8 cellular contexts compared by ENCODE assay signal in genomic region chr6:35497571-35498406, GRCh38. TPM values are rescaled to one million over a fixed set of nuclear protein-coding genes. Genes with fewer than 3 reads are reported as not detected.
DNase-seq lines count a peak whose midpoint lies in the region; ATAC-seq and TF ChIP-seq lines count a peak whose summit lies in the region.

No MANE protein-coding gene starts in this region.

- H3K4me1 Mint-ChIP-seq in stimulated activated naive B cell treated with anti-CD40 and anti-IgM and Interleukin-4, amounts not matched to agents 10 μg/mL and 1 μg/mL and 100 μg/mL, for 72 hours = peaks cover 29 to 37% of the 10 kb centered on the region in 2 donors

- H3K36me3 Mint-ChIP-seq in stimulated activated naive B cell treated with anti-CD40 and anti-IgM and Interleukin-4, amounts not matched to agents 10 μg/mL and 1 μg/mL and 100 μg/mL, for 72 hours = peaks cover 0 to 6% of the 10 kb centered on the region in 2 donors

- H3K27ac ChIP-seq in WERI-Rb-1 = peak overlapping the region; percentile 88
- H3K27ac ChIP-seq in liver (ENCODE audit: low read depth in 1 of 2, low read length in 2 of 2) = peak overlapping the region; percentile 22 to 68

- H3K27me3 Mint-ChIP-seq in stimulated activated naive B cell treated with anti-CD40 and anti-IgM and Interleukin-4, amounts not matched to agents 10 μg/mL and 1 μg/mL and 100 μg/mL, for 72 hours = peaks cover 42 to 46% of the 10 kb centered on the region in 2 donors

- peak; percentile 33 to 37 for ATAC-seq in stimulated activated naive B cell treated with anti-CD40 and anti-IgM and Interleukin-4, amounts not matched to agents 10 μg/mL and 1 μg/mL and 100 μg/mL, for 72 hours (replicated peaks)

- peaks cover 9 to 25% (median 17%) of the 10 kb centered on the region in 4 donors for H3K4me1 ChIP-seq in liver (ENCODE audit: control insufficient read depth in 4 of 4, insufficient read depth in 4 of 4, low read length in 3 of 4)

- DNase-seq in BJ (ENCODE audit: low read depth) (peak; percentile 39), HT1080 (ENCODE audit: low read depth) (peak; percentile 43), WERI-Rb-1 (peak; percentile 57), dedifferentiated amniotic fluid mesenchymal stem cell (ENCODE audit: extremely low spot score) (peak; percentile 57), putamen (ENCODE audit: low spot score) (no peak), amygdala (lab: John Stamatoyannopoulos, UW) (no peak)
- DNase-seq in stimulated activated naive B cell treated with anti-CD40 and anti-IgM and Interleukin-4, amounts not matched to agents 10 μg/mL and 1 μg/mL and 100 μg/mL, for 72 hours = no peak

- H3K9me3 ChIP-seq in WERI-Rb-1 (ENCODE audit: severe bottlenecking) (no peaks in the 10 kb centered on the region), liver (ENCODE audit: control insufficient read depth in 4 of 4, low read length in 3 of 4) (no peaks in the 10 kb centered on the region)

- peak overlapping the region; percentile 56 for H3K27ac Mint-ChIP-seq in stimulated activated naive B cell treated with anti-CD40 and anti-IgM and Interleukin-4, amounts not matched to agents 10 μg/mL and 1 μg/mL and 100 μg/mL, for 72 hours

- no peak for TF ChIP-seq RAD21 in liver (IDR thresholded peaks at IDR 0.05)

- H3K4me3 Mint-ChIP-seq in stimulated activated naive B cell treated with anti-CD40 and anti-IgM and Interleukin-4, amounts not matched to agents 10 μg/mL and 1 μg/mL and 100 μg/mL, for 72 hours = peak overlapping the region; percentile 77 to 83

- POLR2A ChIA-PET in BJ (lab: Charles Lee) = interaction anchor here (0.6 kb wide), 2 partner anchors 68 to 1288 kb away, joined by 3 to 4 read pairs; no protein-coding TSS in a partner anchor

- no peaks in the 10 kb centered on the region for H3K9me3 Mint-ChIP-seq in stimulated activated naive B cell treated with anti-CD40 and anti-IgM and Interleukin-4, amounts not matched to agents 10 μg/mL and 1 μg/mL and 100 μg/mL, for 72 hours

- CTCF ChIA-PET in BJ (lab: Yijun Ruan, JAX) = interaction anchor here (0.8 to 1.7 kb wide), 4 partner anchors 8 to 46 kb away, joined by 3 to 8 read pairs (median 3); partner anchors contain the start of genes FANCE and RPL10A

- H3K9ac ChIP-seq in liver (ENCODE audit: low read depth in 1 of 2, low read length in 2 of 2) = peak overlapping the region in 1 of 2 donors; percentile 68

- H3K27me3 ChIP-seq in BJ (ENCODE audit: control insufficient read depth, insufficient read depth, low read length) (no peaks in the 10 kb centered on the region), WERI-Rb-1 (ENCODE audit: insufficient read depth, low read depth, severe bottlenecking) (no peaks in the 10 kb centered on the region), liver (ENCODE audit: control insufficient read depth in 4 of 4, insufficient read depth in 4 of 4, low read length in 3 of 4) (no peaks in the 10 kb centered on the region)

- H3K4me3 ChIP-seq in BJ (ENCODE audit: low read depth, low read length) (peak overlapping the region; percentile 72), WERI-Rb-1 (ENCODE audit: low read depth, low read length) (peak overlapping the region; percentile 55), liver (ENCODE audit: low read depth in 1 of 3, low read length in 3 of 3) (peak overlapping the region in 2 of 3 donors; percentile 38 to 88)

- TF ChIP-seq CTCF in BJ (IDR thresholded peaks at IDR 0.05; ENCODE audit: insufficient read depth, low read depth, low read length) = peak; percentile 14; the same call in 1 of the 2 replicates
- no peak for TF ChIP-seq CTCF in WERI-Rb-1 (IDR thresholded peaks at IDR 0.05; ENCODE audit: low read depth, low read length)
- TF ChIP-seq CTCF in liver (IDR thresholded peaks at IDR 0.05; ENCODE audit: low read depth, low read length, missing input control) = no peak

- WGBS in liver = 12% methylated on average over 76 of the region's 76 CpGs

- H3K36me3 ChIP-seq in BJ (ENCODE audit: control insufficient read depth, insufficient read depth, low read length) (peaks cover 1% of the 10 kb centered on the region; the same call in 1 of the 2 replicates), WERI-Rb-1 (peaks cover 44% of the 10 kb centered on the region), liver (ENCODE audit: control insufficient read depth in 4 of 4, insufficient read depth in 3 of 4, low read depth in 1 of 4, low read length in 3 of 4) (no peaks in the 10 kb centered on the region)

TF ChIP-seq in liver, 16 proteins besides CTCF, POLR2A, EP300 and RAD21:
- TF ChIP-seq MAX (IDR thresholded peaks at IDR 0.05) (no peak), HNF4A (conservative IDR thresholded peaks at IDR 0.05) (no peak), SP1 (IDR thresholded peaks at IDR 0.05) (peak; percentile 18), FOXA1 (IDR thresholded peaks at IDR 0.05) (no peak), NR2F2 (IDR thresholded peaks at IDR 0.05) (peak; percentile 66), HNF4G (IDR thresholded peaks at IDR 0.05) (no peak), RXRA (IDR thresholded peaks at IDR 0.05) (no peak), YY1 (IDR thresholded peaks at IDR 0.05) (no peak), ZBTB33 (IDR thresholded peaks at IDR 0.05) (no peak)

RNA-seq across cellular contexts. Expression of gene TEAD3, which starts 0.9 kb away (rescaled TPM):
- polyA plus RNA-seq in BJ (2011; rRNA removed) = 22.5 and 40.6 TPM in 2 replicates
- polyA minus RNA-seq in BJ (2011; rRNA and poly(A)+ RNA removed) = 19.0 and 19.7 TPM in 2 replicates
- total RNA-seq in HT1080 (2014; rRNA removed; shearing (Covaris generic)) = 3.8 and 3.9 TPM in 2 replicates
- 8.6 and 9.3 TPM in 2 replicates for polyA plus RNA-seq in HT1080 (2015; cell fraction: cytosol; rRNA removed)
- 11.9 and 13.7 TPM in 2 replicates for polyA plus RNA-seq in HT1080 (2015; cell fraction: nucleus; rRNA removed)
- 1 to 10 TPM; 1.9 to 5.8 TPM for total RNA-seq in liver
- 1 to 10 TPM; 3.3 to 6.8 TPM for polyA plus RNA-seq in liver

RNA-seq across cellular contexts. Expression of gene TULP1, which starts 14.9 kb away (rescaled TPM):
- not detected in 2 replicates for polyA plus RNA-seq in BJ (2011; rRNA removed)
- polyA minus RNA-seq in BJ (2011; rRNA and poly(A)+ RNA removed) = not detected in 2 replicates
- not detected in 2 replicates for total RNA-seq in HT1080 (2014; rRNA removed; shearing (Covaris generic))
- not detected in 2 replicates for polyA plus RNA-seq in HT1080 (2015; cell fraction: cytosol; rRNA removed)
- not detected in 2 replicates for polyA plus RNA-seq in HT1080 (2015; cell fraction: nucleus; rRNA removed)
- total RNA-seq in liver = not detected
- not detected for polyA plus RNA-seq in liver

RNA-seq across cellular contexts. Expression of gene RPL10A, which starts 29.6 kb away (rescaled TPM):
- polyA plus RNA-seq in BJ (2011; rRNA removed) (2,524 and 2,691 TPM in 2 replicates), liver (100 to 1,000 TPM; 213 to 694 TPM)
- 550 and 1,049 TPM in 2 replicates for polyA minus RNA-seq in BJ (2011; rRNA and poly(A)+ RNA removed)
- 2,516 and 3,111 TPM in 2 replicates for total RNA-seq in HT1080 (2014; rRNA removed; shearing (Covaris generic))
- polyA plus RNA-seq in HT1080 (2015; cell fraction: cytosol; rRNA removed) = 2,319 and 2,338 TPM in 2 replicates
- 921 and 926 TPM in 2 replicates for polyA plus RNA-seq in HT1080 (2015; cell fraction: nucleus; rRNA removed)
- total RNA-seq in liver = 1,000 to 10,000 TPM in 1 of 2 donors, 100 to 1,000 TPM in 1; 363 to 1,235 TPM

RNA-seq across cellular contexts. Expression of gene FANCE, which starts 45.7 kb away (rescaled TPM):
- polyA plus RNA-seq in BJ (2011; rRNA removed) = 8.9 and 11.7 TPM in 2 replicates
- polyA minus RNA-seq in BJ (2011; rRNA and poly(A)+ RNA removed) = 7.5 and 10.4 TPM in 2 replicates
- 15.5 and 16.0 TPM in 2 replicates for total RNA-seq in HT1080 (2014; rRNA removed; shearing (Covaris generic))
- 14.5 and 15.5 TPM in 2 replicates for polyA plus RNA-seq in HT1080 (2015; cell fraction: cytosol; rRNA removed)
- 14.8 and 15.3 TPM in 2 replicates for polyA plus RNA-seq in HT1080 (2015; cell fraction: nucleus; rRNA removed)
- 1 to 10 TPM in 1 of 2 donors, under 1 TPM in 1; 0.84 to 4.2 TPM for total RNA-seq in liver
- polyA plus RNA-seq in liver = under 1 TPM; 0.11 to 0.74 TPM

Comparison
In these comparisons a context has a peak if more than half of its experiments do, and no peak if none do; other contexts are left out.
1. DNase-seq: peak in BJ (single experiment), HT1080 (single experiment), WERI-Rb-1 (single experiment) and dedifferentiated amniotic fluid mesenchymal stem cell (single experiment); none in stimulated activated naive B cell treated with anti-CD40 and anti-IgM and Interleukin-4, amounts not matched to agents 10 μg/mL and 1 μg/mL and 100 μg/mL, for 72 hours (single experiment), putamen (single experiment) and amygdala (0 of 56).
2. Peak in every context shown above with its lines, with median percentiles within 50 percentile points of each other: H3K4me3 ChIP-seq.